7 cellular contexts compared by ENCODE assay signal in genomic region chr15:68729789-68730201, GRCh38.
DNase-seq lines count a peak whose midpoint lies in the region; ATAC-seq, FAIRE-seq and TF ChIP-seq lines count a peak whose summit lies in the region.

No MANE protein-coding gene starts in this region.

- no peaks in the 10 kb centered on the region for H4K20me1 ChIP-seq in endothelial cell of umbilical vein (replicated peaks; ENCODE audit: control insufficient read depth, extremely low read depth, insufficient read depth, low read length)

- H3K36me3 ChIP-seq in endothelial cell of umbilical vein (ENCODE audit: control insufficient read depth in 2 of 2, extremely low read depth in 1 of 2, insufficient read depth in 2 of 2, low read length in 2 of 2), result no peaks in the 10 kb centered on the region
- H3K36me3 ChIP-seq in left lung, result no peaks in the 10 kb centered on the region
- H3K36me3 ChIP-seq in upper lobe of right lung, result no peaks in the 10 kb centered on the region

- POLR2A ChIA-PET in RWPE1 (lab: Yijun Ruan, JAX; ENCODE audit: low non-redundant PET) (no interaction called here), endothelial cell of umbilical vein (lab: Charles Lee) (interaction anchor here (0.6 kb wide), 1 partner anchor 94 kb away, joined by 3 read pairs; no protein-coding TSS in a partner anchor)

- intact Hi-C loops in endothelial cell of umbilical vein (cut with micrococcal nuclease), result loop anchor here (1.0 kb wide), 5 partner anchors 29 to 146 kb away; no protein-coding TSS in a partner anchor
- intact Hi-C loops in left lung (cut with DNase I), result loop anchor here in 1 of 2 donors (10.0 kb wide), 1 partner anchor 145 kb away; no protein-coding TSS in a partner anchor
- intact Hi-C loops in upper lobe of right lung (cut with DNase I), result loop anchor here (5.0 kb wide), 1 partner anchor 148 kb away; no protein-coding TSS in a partner anchor

- CTCF ChIA-PET in RWPE1 (lab: Yijun Ruan, JAX) (interaction anchor here (0.6 to 1.9 kb wide), 2 partner anchors 146 to 1994 kb away, joined by 3 to 9 read pairs; no protein-coding TSS in a partner anchor), endothelial cell of umbilical vein (lab: Charles Lee) (interaction anchor here (1.0 to 5.1 kb wide), 6 partner anchors 9 to 195 kb away, joined by 3 to 79 read pairs (median 4); no protein-coding TSS in a partner anchor)

- peak overlapping the region; percentile 50 for H3K27ac ChIP-seq in RWPE1
- no peak overlapping the region for H3K27ac ChIP-seq in endothelial cell of umbilical vein (ENCODE audit: insufficient read depth, low read depth, low read length)
- no peak overlapping the region for H3K27ac ChIP-seq in left lung
- H3K27ac ChIP-seq in upper lobe of right lung, result no peak overlapping the region

- no peak overlapping the region for H3K9ac ChIP-seq in endothelial cell of umbilical vein (replicated peaks; ENCODE audit: extremely low read depth, insufficient read depth, low read length)

- peak; percentile 33 for ATAC-seq in left lung
- peak; percentile 46 for ATAC-seq in upper lobe of right lung

- H3K79me2 ChIP-seq in endothelial cell of umbilical vein (ENCODE audit: control insufficient read depth, insufficient read depth, low read length), result no peaks in the 10 kb centered on the region

- H3K9me3 ChIP-seq in endothelial cell of umbilical vein (replicated peaks; ENCODE audit: control insufficient read depth, insufficient read depth, low read length), result no peaks in the 10 kb centered on the region
- H3K9me3 ChIP-seq in left lung, result no peaks in the 10 kb centered on the region
- H3K9me3 ChIP-seq in upper lobe of right lung, result no peaks in the 10 kb centered on the region

- peaks cover 2% of the 10 kb centered on the region for H3K4me1 ChIP-seq in endothelial cell of umbilical vein (ENCODE audit: control insufficient read depth, extremely low read depth, insufficient read depth, low read length)
- H3K4me1 ChIP-seq in left lung, result peaks cover 0 to 18% of the 10 kb centered on the region in 2 donors
- H3K4me1 ChIP-seq in upper lobe of right lung, result peaks cover 10% of the 10 kb centered on the region

- no peak overlapping the region for H3K4me2 ChIP-seq in endothelial cell of umbilical vein (ENCODE audit: insufficient read depth, low read length)

- no TSS peak for BruUV-seq in endothelial cell of umbilical vein (replicated peaks; lab: Mats Ljungman, UMichigan)

- FAIRE-seq in endothelial cell of umbilical vein (lab: Jason Lieb, UNC), result no peak

- TF ChIP-seq CTCF in RWPE1 (conservative IDR thresholded peaks at IDR 0.05; ENCODE audit: low read depth), result no peak
- no peak for TF ChIP-seq CTCF in endothelial cell of umbilical vein (IDR thresholded peaks at IDR 0.05; ENCODE audit: extremely low read depth in 1 of 2, insufficient read depth in 1 of 2, low read depth in 1 of 2, low read length in 2 of 2)
- no peak for TF ChIP-seq CTCF in left lung (IDR thresholded peaks at IDR 0.05)
- no peak for TF ChIP-seq CTCF in upper lobe of right lung (IDR thresholded peaks at IDR 0.05)

- DNase-seq in RWPE1 (ENCODE audit: low spot score) (no peak), endothelial cell of umbilical vein (ENCODE audit: low read depth, low spot score) (peak; percentile 83), left lung (no peak), upper lobe of right lung (no peak), globus pallidus (ENCODE audit: low spot score) (no peak)
- no peak for DNase-seq in activated naive CD4-positive, alpha-beta T cell treated with Interleukin-2 at 50 U/mL for 16 hours
- DNase-seq in stimulated activated CD4-positive, alpha-beta T cell treated with anti-CD3 and anti-CD28 coated beads, Interleukin-2, amount 100 ng/mL, for 48 hours, result no peak

- TF ChIP-seq POLR2A in endothelial cell of umbilical vein (IDR thresholded peaks at IDR 0.05; ENCODE audit: low read depth, low read length), result no peak

- no peak overlapping the region for H2AFZ ChIP-seq in endothelial cell of umbilical vein (ENCODE audit: low read depth, low read length)

- dilution Hi-C loops in endothelial cell of umbilical vein (cut with MboI; ENCODE audit: extremely low pct_ligation_motif_present, low sequenced_read_pairs), result no loop called here

- H3K9me1 ChIP-seq in endothelial cell of umbilical vein (replicated peaks; ENCODE audit: control insufficient read depth, extremely low read depth, insufficient read depth, low read length), result no peaks in the 10 kb centered on the region

- H3K4me3 ChIP-seq in endothelial cell of umbilical vein (replicated peaks in 1 of 3; ENCODE audit: insufficient read depth in 1 of 3, low read depth in 1 of 3, low read length in 3 of 3) (no peak overlapping the region), left lung (no peak overlapping the region), upper lobe of right lung (no peak overlapping the region)

- H3K27me3 ChIP-seq in endothelial cell of umbilical vein (ENCODE audit: control insufficient read depth in 2 of 2, insufficient read depth in 2 of 2, low read length in 2 of 2), result peaks cover 7 to 9% of the 10 kb centered on the region in 2 experiments
- H3K27me3 ChIP-seq in left lung, result no peaks in the 10 kb centered on the region
- H3K27me3 ChIP-seq in upper lobe of right lung, result no peaks in the 10 kb centered on the region

TF ChIP-seq in endothelial cell of umbilical vein, 7 proteins besides CTCF, POLR2A, EP300 and RAD21:
- no peak for TF ChIP-seq MYC (IDR thresholded peaks at IDR 0.05; ENCODE audit: low read depth, low read length)
- no peak for TF ChIP-seq EZH2 (IDR thresholded peaks at IDR 0.05; ENCODE audit: borderline replicate concordance, low read depth, low read length, severe bottlenecking)
- no peak for TF ChIP-seq JUN (IDR thresholded peaks at IDR 0.05; ENCODE audit: borderline replicate concordance, insufficient read depth, insufficient read length, low read depth)
- TF ChIP-seq POLR2AphosphoS5 (IDR thresholded peaks at IDR 0.05; ENCODE audit: insufficient read depth, low read depth, low read length), result no peak
